22 cellular contexts compared by ENCODE assay signal in genomic region chr22:50281384-50281760, GRCh38. TPM values are rescaled to one million over a fixed set of nuclear protein-coding genes. Genes with fewer than 3 reads are reported as not detected.
DNase-seq lines count a peak whose midpoint lies in the region; ATAC-seq and TF ChIP-seq lines count a peak whose summit lies in the region.
"Had no signal": no experiment of that assay in that cellular context is flagged by ENCODE, and none has a peak within 500 bp of the region (broad histone marks: within the 10 kb centered on the region; RNA-seq: fewer than 3 reads in every experiment).

No MANE protein-coding gene starts in this region.

- H3K4me1 ChIP-seq in HUES48 (ENCODE audit: control insufficient read depth, insufficient read depth, low read length) (no peaks in the 10 kb centered on the region), Panc1 (ENCODE audit: control insufficient read depth, insufficient read depth, low read length) (peaks cover 4% of the 10 kb centered on the region; the same call in 1 of the 2 replicates), prostate gland (replicated peaks) (peaks cover 14% of the 10 kb centered on the region)

- H3K9me3 ChIP-seq in HUES48 (ENCODE audit: control insufficient read depth, insufficient read depth, low read length) (peaks cover 1% of the 10 kb centered on the region; the same call in 1 of the 2 replicates), Panc1 (ENCODE audit: control insufficient read depth, insufficient read depth, low read depth, low read length) (no peaks in the 10 kb centered on the region), prostate gland (no peaks in the 10 kb centered on the region)

- no peak for TF ChIP-seq POLR2A in prostate gland (IDR thresholded peaks at IDR 0.05)

- peaks cover 83% of the 10 kb centered on the region for H3K36me3 ChIP-seq in HUES48 (ENCODE audit: control insufficient read depth, insufficient read depth, low read length)
- 0 out of 2 replicates have a peak, but pooled peaks cover 2% of the 10 kb centered on the region for H3K36me3 ChIP-seq in Panc1 (ENCODE audit: control insufficient read depth, insufficient read depth, low read length)
- H3K36me3 ChIP-seq in prostate gland, result peaks cover 31 to 52% of the 10 kb centered on the region in 2 donors

- WGBS in prostate gland, result 83% methylated on average over 31 of the region's 36 CpGs

- POLR2A ChIA-PET in Panc1 (lab: Charles Lee), result no interaction called here

- no peak for ATAC-seq in Panc1
- ATAC-seq in HG02571 (IDR thresholded peaks at IDR 0.05; ENCODE audit: unreplicated experiment), result no peak
- ATAC-seq: SK-N-SH treated with all-trans-retinoic acid at 6 μM for 48 hours had no signal

- H3K9ac ChIP-seq in HUES48 (ENCODE audit: low read depth, low read length), result no peak overlapping the region

- H3K27ac ChIP-seq in HUES48 (ENCODE audit: low read depth, low read length) (peak overlapping the region; percentile 20), Panc1 (ENCODE audit: low read length) (no peak overlapping the region), epithelial cell of prostate (peak overlapping the region; percentile 75), prostate gland (peak overlapping the region; percentile 27 to 63)

- BruUV-seq in Panc1 (replicated peaks; lab: Mats Ljungman, UMichigan), result TSS peak; percentile 74

- CTCF ChIA-PET in Panc1 (lab: Charles Lee), result no interaction called here

- intact Hi-C loops in Panc1 (cut with micrococcal nuclease; ENCODE audit: unreplicated experiment), result no loop called here
- intact Hi-C loops in prostate gland (cut with DNase I), result no loop called here

- no peak for DNase-seq in Panc1 (ENCODE audit: low read depth, low spot score)
- no peak for DNase-seq in epithelial cell of prostate (ENCODE audit: low read depth, low spot score)
- no peak for DNase-seq in prostate gland (ENCODE audit: low spot score)
- no peak for DNase-seq in activated CD4-positive, alpha-beta T cell treated with anti-CD3 and anti-CD28 coated beads, Interleukin-2, amount 50 U/mL, for 1 hour
- DNase-seq in mucosa of gallbladder (ENCODE audit: low spot score), result no peak
- no peak for DNase-seq in NCI-H1048 (lab: John Stamatoyannopoulos, UW)
- DNase-seq: ACHN; C1 segment of cervical spinal cord; CD8-positive, alpha-beta memory T cell; DMS79; HFFc6; Kasumi-1; MM.1S; NCI-H1092 treated with DMSO at 0.1 percent for 48 hours; NCI-H146; NCI-H2081; NCI-H2171 treated with DMSO at 0.1 percent for 48 hours; NCI-H446; SIG-M5 had no signal

- H3K27me3 ChIP-seq in HUES48 (ENCODE audit: control insufficient read depth, insufficient read depth, low read length) (no peaks in the 10 kb centered on the region), Panc1 (ENCODE audit: control insufficient read depth, insufficient read depth, low read length) (no peaks in the 10 kb centered on the region), prostate gland (replicated peaks; ENCODE audit: insufficient read depth) (no peaks in the 10 kb centered on the region)

- in situ Hi-C loops in Panc1 (cut with HindIII; ENCODE audit: low pct_unique_long_range_greater_than_20kb, low sequenced_read_pairs), result no loop called here

- TF ChIP-seq CTCF in Panc1 (IDR thresholded peaks at IDR 0.05), result no peak
- TF ChIP-seq CTCF in prostate gland (IDR thresholded peaks at IDR 0.05), result no peak

- H3K4me3 ChIP-seq in HUES48 (ENCODE audit: low read depth, low read length) (no peak overlapping the region), Panc1 (ENCODE audit: low read depth in 2 of 2, low read length in 2 of 2) (no peak overlapping the region), prostate gland (no peak overlapping the region)

RNA-seq across cellular contexts. Expression of gene MAPK11, which starts 11.2 kb away (rescaled TPM):
- total RNA-seq in Panc1 (2021; ENCODE audit: unreplicated experiment), result 77.7 TPM
- 105 TPM for polyA plus RNA-seq in Panc1 (2012; ENCODE audit: insufficient read length)
- total RNA-seq in prostate gland, result 10 to 100 TPM; 11.4 to 14.1 TPM
- total RNA-seq in mucosa of gallbladder, result 16.7 TPM

RNA-seq across cellular contexts. Expression of gene MAPK12, which starts 19.9 kb away (rescaled TPM):
- 74.6 TPM for total RNA-seq in Panc1 (2021; ENCODE audit: unreplicated experiment)
- polyA plus RNA-seq in Panc1 (2012; ENCODE audit: insufficient read length), result 81.1 TPM
- 10 to 100 TPM in 1 of 2 donors, 1 to 10 TPM in 1; 8.4 to 18.0 TPM for total RNA-seq in prostate gland
- 23.2 TPM for total RNA-seq in mucosa of gallbladder

RNA-seq across cellular contexts. Expression of gene PLXNB2, which starts 26.1 kb away (rescaled TPM):
- 227 TPM for total RNA-seq in Panc1 (2021; ENCODE audit: unreplicated experiment)
- 239 TPM for polyA plus RNA-seq in Panc1 (2012; ENCODE audit: insufficient read length)
- total RNA-seq in prostate gland, result 100 to 1,000 TPM; 259 to 309 TPM
- 1,246 TPM for total RNA-seq in mucosa of gallbladder

RNA-seq across cellular contexts. Expression of gene HDAC10, which starts 30.3 kb away (rescaled TPM):
- 71.3 TPM for total RNA-seq in Panc1 (2021; ENCODE audit: unreplicated experiment)
- polyA plus RNA-seq in Panc1 (2012; ENCODE audit: insufficient read length), result 74.6 TPM
- 10 to 100 TPM; 36.9 to 41.3 TPM for total RNA-seq in prostate gland
- 100 TPM for total RNA-seq in mucosa of gallbladder

RNA-seq across cellular contexts. Expression of gene TUBGCP6, which starts 36.5 kb away (rescaled TPM):
- total RNA-seq in Panc1 (2021; ENCODE audit: unreplicated experiment) (31.3 TPM), prostate gland (100 to 1,000 TPM in 1 of 2 donors, 10 to 100 TPM in 1; 56.3 to 117 TPM), mucosa of gallbladder (64.4 TPM)
- polyA plus RNA-seq in Panc1 (2012; ENCODE audit: insufficient read length), result 31.3 TPM
